ENCODE assay signal across 11 cellular contexts in the genomic region with DNA sequence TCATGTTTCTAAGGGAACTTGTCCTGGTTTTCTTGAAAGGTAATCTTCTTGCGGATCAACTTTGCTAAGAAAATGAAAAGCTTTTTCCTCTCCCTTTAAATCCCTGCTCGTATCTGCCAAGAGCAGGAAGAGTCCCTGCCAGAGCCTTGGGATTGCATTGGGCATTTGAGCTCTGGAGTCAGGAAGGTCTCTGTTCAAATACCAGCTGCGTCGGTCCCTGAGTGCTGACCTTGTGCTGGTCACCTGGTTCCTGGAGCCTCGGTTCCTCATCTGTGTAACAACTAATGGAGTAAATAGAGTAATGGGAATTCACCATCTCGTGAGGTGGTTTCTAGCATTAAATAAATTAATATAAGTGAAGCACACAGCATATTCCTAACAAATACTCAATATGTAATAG.
"Had no signal": no experiment of that assay in that cellular context is flagged by ENCODE, and none has a peak within 500 bp of the region (broad histone marks: within the 10 kb centered on the region; RNA-seq: fewer than 3 reads in every experiment).

No MANE protein-coding gene starts in this region.

- H3K9me3 ChIP-seq: HAP-1 had no signal

- H3K4me3 Mint-ChIP-seq: HFFc6, IgD-negative memory B cell had no signal

- H3K4me3 ChIP-seq: GM23248, HAP-1 had no signal

- H3K4me1 ChIP-seq: HAP-1 had no signal

- ATAC-seq: HCT116, HepG2 had no signal

- H3K36me3 ChIP-seq: HAP-1 had no signal

- H3K27ac ChIP-seq: GM23248, KMS-11 had no signal

- DNase-seq: GM23248, GOT3, H7, HFFc6, KBM-7 had no signal

- H3K36me3 Mint-ChIP-seq: IgD-negative memory B cell had no signal

- H3K27ac Mint-ChIP-seq: HFFc6, IgD-negative memory B cell had no signal

- H3K9me3 Mint-ChIP-seq: HFFc6, IgD-negative memory B cell had no signal

- FAIRE-seq: HepG2, HTR-8/SVneo had no signal
